1 cellular context compared by ENCODE assay signal in genomic region chr12:13450231-13451080, GRCh38.
TF ChIP-seq lines count a peak whose summit lies in the region.

No MANE protein-coding gene starts in this region.

TF ChIP-seq in HepG2, 621 proteins besides CTCF, POLR2A, EP300 and RAD21 (continued from another document):
- TF ChIP-seq, protein P1, sequence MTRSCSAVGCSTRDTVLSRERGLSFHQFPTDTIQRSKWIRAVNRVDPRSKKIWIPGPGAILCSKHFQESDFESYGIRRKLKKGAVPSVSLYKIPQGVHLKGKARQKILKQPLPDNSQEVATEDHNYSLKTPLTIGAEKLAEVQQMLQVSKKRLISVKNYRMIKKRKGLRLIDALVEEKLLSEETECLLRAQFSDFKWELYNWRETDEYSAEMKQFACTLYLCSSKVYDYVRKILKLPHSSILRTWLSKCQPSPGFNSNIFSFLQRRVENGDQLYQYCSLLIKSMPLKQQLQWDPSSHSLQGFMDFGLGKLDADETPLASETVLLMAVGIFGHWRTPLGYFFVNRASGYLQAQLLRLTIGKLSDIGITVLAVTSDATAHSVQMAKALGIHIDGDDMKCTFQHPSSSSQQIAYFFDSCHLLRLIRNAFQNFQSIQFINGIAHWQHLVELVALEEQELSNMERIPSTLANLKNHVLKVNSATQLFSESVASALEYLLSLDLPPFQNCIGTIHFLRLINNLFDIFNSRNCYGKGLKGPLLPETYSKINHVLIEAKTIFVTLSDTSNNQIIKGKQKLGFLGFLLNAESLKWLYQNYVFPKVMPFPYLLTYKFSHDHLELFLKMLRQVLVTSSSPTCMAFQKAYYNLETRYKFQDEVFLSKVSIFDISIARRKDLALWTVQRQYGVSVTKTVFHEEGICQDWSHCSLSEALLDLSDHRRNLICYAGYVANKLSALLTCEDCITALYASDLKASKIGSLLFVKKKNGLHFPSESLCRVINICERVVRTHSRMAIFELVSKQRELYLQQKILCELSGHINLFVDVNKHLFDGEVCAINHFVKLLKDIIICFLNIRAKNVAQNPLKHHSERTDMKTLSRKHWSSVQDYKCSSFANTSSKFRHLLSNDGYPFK (CRISPR knock-in tag; IDR thresholded peaks at IDR 0.05; ENCODE audit: borderline replicate concordance) = no peak
- TF ChIP-seq TRIM24 (CRISPR knock-in tag; IDR thresholded peaks at IDR 0.05) (no peak), SNAPC5 (CRISPR knock-in tag; IDR thresholded peaks at IDR 0.05; ENCODE audit: borderline replicate concordance) (no peak), NR0B2 (CRISPR knock-in tag; IDR thresholded peaks at IDR 0.05) (no peak)
